9 cellular contexts compared by ENCODE assay signal in the genomic region with DNA sequence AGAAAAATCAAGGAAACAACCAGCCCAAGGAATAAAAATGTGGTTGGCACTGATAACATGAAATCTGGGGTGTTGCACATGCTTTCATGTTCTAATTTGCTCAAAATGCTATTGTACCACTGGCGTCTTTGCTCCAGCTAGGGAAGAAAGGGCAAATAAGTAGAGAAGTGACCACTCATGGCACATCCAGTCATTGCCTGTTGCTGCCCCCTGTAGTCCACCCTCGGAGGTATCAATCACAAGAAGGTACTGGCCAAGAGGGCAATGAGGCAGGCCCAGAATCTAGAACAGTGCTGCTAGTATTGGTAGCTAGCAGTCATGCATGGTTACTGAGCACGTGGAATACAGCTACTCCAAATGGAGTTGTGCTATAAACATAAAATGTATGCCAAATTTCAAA.
A peak's percentile ranks its signal among the peaks of the same experiment; 100 is the strongest.
DNase-seq lines count a peak whose midpoint lies in the region; FAIRE-seq and TF ChIP-seq lines count a peak whose summit lies in the region.
"Had no signal": no experiment of that assay in that cellular context is flagged by ENCODE, and none has a peak within 500 bp of the region (broad histone marks: within the 10 kb centered on the region; RNA-seq: fewer than 3 reads in every experiment).

No MANE protein-coding gene starts in this region.

- H4K5ac ChIP-seq in H9 (ENCODE audit: insufficient read length, low read depth, low read length), result no peak overlapping the region

- no peaks in the 10 kb centered on the region for H3K23me2 ChIP-seq in H9 (ENCODE audit: insufficient read length, low read depth, low read length, poor library complexity, severe bottlenecking)

- WGBS in H9 (ENCODE audit: extremely low coverage, insufficient read length, low lambda C conversion rate), result no CpG with 5 or more reads among the region's 3 CpGs

- H4K20me1 ChIP-seq in H9 (ENCODE audit: control insufficient read depth, insufficient read depth, insufficient read length), result no peaks in the 10 kb centered on the region

- no peak overlapping the region for H2AFZ ChIP-seq in H9 (ENCODE audit: low read length)

- no peak overlapping the region for H2AK5ac ChIP-seq in H9 (ENCODE audit: insufficient read length, low read length)

- H3K4me3 Mint-ChIP-seq in H9, result no peak overlapping the region
- H3K4me3 Mint-ChIP-seq: activated naive CD8-positive, alpha-beta T cell treated with anti-CD3 and anti-CD28 coated beads, Interleukin-2, amount 10 ng/mL, durations not matched to agents 7 days and 5 days had no signal

- H3K23ac ChIP-seq in H9 (ENCODE audit: insufficient read length, low read depth, low read length), result no peak overlapping the region

- no peak overlapping the region for H3K4ac ChIP-seq in H9 (ENCODE audit: low read depth, low read length)

- H3K4me1 Mint-ChIP-seq in H9, result peaks cover 19 to 22% of the 10 kb centered on the region in 2 experiments

- no peak overlapping the region for H4K8ac ChIP-seq in H9 (replicated peaks; ENCODE audit: insufficient read length, low read depth, low read length)

- no peak overlapping the region for H3K56ac ChIP-seq in H9 (ENCODE audit: insufficient read length, low read depth, low read length)

- no peaks in the 10 kb centered on the region for H3K9me3 ChIP-seq in H9 (ENCODE audit: control insufficient read depth, low read depth, low read length)

- DNase-seq in H9, result peak; percentile 69
- peak; percentile 50 for DNase-seq in RCC 7860 (ENCODE audit: low spot score)
- peak; percentile 46 for DNase-seq in iPS DF 4.7 (ENCODE audit: extremely low read depth, low spot score)
- no peak for DNase-seq in NK-92 (lab: John Stamatoyannopoulos, UW; ENCODE audit: unreplicated experiment)
- no peak for DNase-seq in mesenteric fat pad (ENCODE audit: low spot score)
- DNase-seq in NCI-H2227 (lab: John Stamatoyannopoulos, UW; ENCODE audit: unreplicated experiment), result no peak
- no peak for DNase-seq in activated naive CD4-positive, alpha-beta T cell treated with Interleukin-2 at 50 U/mL for 16 hours
- DNase-seq: activated naive CD8-positive, alpha-beta T cell treated with anti-CD3 and anti-CD28 coated beads, Interleukin-2, amount 10 ng/mL, durations not matched to agents 7 days and 5 days had no signal

- no peak overlapping the region for H2BK12ac ChIP-seq in H9 (ENCODE audit: insufficient read length, low read depth, low read length)

- no peak overlapping the region for H2BK20ac ChIP-seq in H9 (ENCODE audit: low read depth, low read length, poor library complexity, severe bottlenecking)

- H3K27ac ChIP-seq in C4-2B, result no peak overlapping the region
- H3K27ac ChIP-seq in H9 (ENCODE audit: insufficient read length, low read depth, low read length), result no peak overlapping the region

- H3K9ac ChIP-seq in H9 (ENCODE audit: extremely low read depth, insufficient read length, low read length), result no peak overlapping the region

- H3K27ac Mint-ChIP-seq in H9, result no peak overlapping the region
- H3K27ac Mint-ChIP-seq: activated naive CD8-positive, alpha-beta T cell treated with anti-CD3 and anti-CD28 coated beads, Interleukin-2, amount 10 ng/mL, durations not matched to agents 7 days and 5 days had no signal

- H2BK5ac ChIP-seq in H9 (ENCODE audit: insufficient read length, low read length), result no peak overlapping the region

- no peaks in the 10 kb centered on the region for H3K36me3 Mint-ChIP-seq in H9 (ENCODE audit: insufficient read depth in 1 of 3, low read depth in 3 of 3)
- H3K36me3 Mint-ChIP-seq: activated naive CD8-positive, alpha-beta T cell treated with anti-CD3 and anti-CD28 coated beads, Interleukin-2, amount 10 ng/mL, durations not matched to agents 7 days and 5 days had no signal

- H3K4me1 ChIP-seq in H9 (ENCODE audit: insufficient read depth, low read length), result peaks cover 2% of the 10 kb centered on the region; the same call in 1 of the 2 replicates

- peaks cover 0 to 3% of the 10 kb centered on the region in 2 experiments; a peak in 1 of 5 replicates for H3K9me3 Mint-ChIP-seq in H9

- no peak overlapping the region for H3T11ph ChIP-seq in H9 (ENCODE audit: low read length)

- H3K4me2 ChIP-seq in H9 (ENCODE audit: insufficient read depth, insufficient read length, low read length), result no peak overlapping the region

- H2BK15ac ChIP-seq in H9 (ENCODE audit: low read depth, low read length), result no peak overlapping the region

- H2BK120ac ChIP-seq in H9 (ENCODE audit: low read depth, low read length, poor library complexity, severe bottlenecking), result no peak overlapping the region

- no peak overlapping the region for H4K91ac ChIP-seq in H9 (ENCODE audit: insufficient read length, low read depth, low read length)

- TF ChIP-seq CTCF in C4-2B (conservative IDR thresholded peaks at IDR 0.05) (peak; percentile 24; the same call in 1 of the 2 replicates), H9 (conservative IDR thresholded peaks at IDR 0.05) (peak; percentile 70)

- FAIRE-seq in RCC 7860 (lab: Jason Lieb, UNC), result no peak

- no peak overlapping the region for H3K14ac ChIP-seq in H9 (ENCODE audit: insufficient read depth, low read length)

- no peak overlapping the region for H3K18ac ChIP-seq in H9 (ENCODE audit: insufficient read length, low read depth, low read length)

- H3K27me3 Mint-ChIP-seq in H9 (ENCODE audit: low read depth), result no peaks in the 10 kb centered on the region

- H3K27me3 ChIP-seq in H9 (ENCODE audit: insufficient read depth, low read length), result no peaks in the 10 kb centered on the region

- H3K79me2 ChIP-seq in H9 (ENCODE audit: insufficient read depth, low read length), result no peaks in the 10 kb centered on the region; the same call in 1 of the 2 replicates

- no peaks in the 10 kb centered on the region for H3K79me1 ChIP-seq in H9 (ENCODE audit: insufficient read depth, low read depth, low read length, poor library complexity, severe bottlenecking)

Comparison
In these comparisons a context has a peak if more than half of its experiments do, and no peak if none do; other contexts are left out.
1. DNase-seq: peak in H9 (single experiment), RCC 7860 (single experiment) and iPS DF 4.7 (single experiment); none in NK-92 (single experiment), mesenteric fat pad (single experiment), NCI-H2227 (single experiment) and activated naive CD4-positive, alpha-beta T cell treated with Interleukin-2 at 50 U/mL for 16 hours (single experiment).